ENCODE assay signal across 7 cellular contexts in genomic region chr3:59374812-59375211, GRCh38.
A peak's percentile ranks its signal among the peaks of the same experiment; 100 is the strongest.
DNase-seq lines count a peak whose midpoint lies in the region; ATAC-seq, FAIRE-seq and TF ChIP-seq lines count a peak whose summit lies in the region.

No MANE protein-coding gene starts in this region.

- no peak overlapping the region for H3K4me3 ChIP-seq in kidney (ENCODE audit: low read length in 2 of 2)

- FAIRE-seq in kidney (lab: Jason Lieb, UNC), result no peak

- H3K9me3 ChIP-seq in kidney (ENCODE audit: control insufficient read depth in 1 of 2, low read length in 2 of 2), result no peaks in the 10 kb centered on the region

- peak; percentile 100 for ATAC-seq in GM18909 (IDR thresholded peaks at IDR 0.05; ENCODE audit: poor library complexity, unreplicated experiment)
- ATAC-seq in GM21825 (IDR thresholded peaks at IDR 0.05; ENCODE audit: unreplicated experiment), result peak; percentile 100
- ATAC-seq in HG03520 (IDR thresholded peaks at IDR 0.05; ENCODE audit: unreplicated experiment), result peak; percentile 99

- intact Hi-C loops in kidney (cut with DNase I), result no loop called here

- no peak overlapping the region for H3K27ac ChIP-seq in kidney (ENCODE audit: low read depth in 2 of 2, low read length in 2 of 2)

- H3K27ac Mint-ChIP-seq in neural crest cell (ENCODE audit: unreplicated experiment), result peak overlapping the region; percentile 82

- no peak overlapping the region for H3K4me3 Mint-ChIP-seq in neural crest cell

- H3K27me3 Mint-ChIP-seq in neural crest cell (ENCODE audit: low read depth), result no peaks in the 10 kb centered on the region

- peaks cover 27% of the 10 kb centered on the region for H3K4me1 Mint-ChIP-seq in neural crest cell

- TF ChIP-seq CTCF in neural crest cell (conservative IDR thresholded peaks at IDR 0.05), result no peak
- no peak for TF ChIP-seq CTCF in kidney (IDR thresholded peaks at IDR 0.05; ENCODE audit: borderline replicate concordance, extremely low read depth, insufficient read depth)

- H3K9me3 Mint-ChIP-seq in neural crest cell, result peaks cover 10% of the 10 kb centered on the region

- peaks cover 2% of the 10 kb centered on the region for H3K36me3 Mint-ChIP-seq in neural crest cell (ENCODE audit: low read depth)

- H3K4me1 ChIP-seq in kidney (ENCODE audit: control insufficient read depth in 1 of 2, insufficient read depth in 1 of 2, low read depth in 1 of 2, low read length in 2 of 2), result no peaks in the 10 kb centered on the region

- H3K36me3 ChIP-seq in kidney (ENCODE audit: control insufficient read depth in 1 of 2, insufficient read depth in 2 of 2, low read length in 2 of 2), result no peaks in the 10 kb centered on the region

- DNase-seq in neural crest cell (ENCODE audit: low read depth, low spot score), result peak; percentile 3
- no peak for DNase-seq in NCI-H1105 treated with DMSO at 0.1 percent for 48 hours (lab: John Stamatoyannopoulos, UW)
- DNase-seq in kidney, result no peak
- DNase-seq in activated gamma-delta T cell (lab: John Stamatoyannopoulos, UW), result no peak

- no peak overlapping the region for H3K9ac ChIP-seq in kidney (ENCODE audit: low read length in 2 of 2)
